8 cellular contexts compared by ENCODE assay signal in the genomic region with DNA sequence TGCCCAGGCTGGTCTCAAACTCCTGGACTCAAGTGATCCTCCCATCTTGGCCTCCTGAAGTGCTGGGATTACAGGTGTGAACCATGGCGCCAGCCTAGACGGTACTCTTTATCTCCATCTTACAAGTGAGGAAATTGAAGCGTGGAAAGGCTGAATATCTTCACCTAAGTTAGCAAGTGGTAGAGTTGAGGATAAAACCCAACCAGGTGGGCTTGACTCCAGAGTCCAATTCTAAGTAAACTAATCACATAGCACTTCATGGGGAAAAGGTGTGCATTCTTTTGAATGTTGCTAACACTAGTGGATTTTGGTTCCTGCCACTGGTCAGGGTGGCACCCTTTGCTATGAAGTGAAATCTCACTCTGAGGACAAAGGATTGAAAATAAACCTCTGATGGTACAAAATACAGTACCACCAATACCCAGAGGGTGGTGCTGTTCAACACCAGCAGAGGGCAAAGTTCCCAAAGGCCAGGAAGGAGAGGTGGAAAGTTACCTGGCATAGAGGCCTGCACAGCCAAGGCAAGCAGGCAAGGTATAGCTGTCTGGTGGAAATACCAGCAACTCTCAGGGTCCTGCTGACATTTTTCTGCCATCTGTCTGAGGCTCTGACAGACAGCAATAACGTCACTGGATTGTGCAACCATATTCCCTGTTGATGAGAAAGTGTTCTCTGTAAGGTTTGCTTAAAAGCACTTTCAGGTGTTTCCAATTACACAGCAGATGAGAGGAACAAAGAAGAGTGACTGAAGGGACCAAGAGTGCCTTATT. TPM values are rescaled to one million over a fixed set of nuclear protein-coding genes. Genes with fewer than 3 reads are reported as not detected.
DNase-seq lines count a peak whose midpoint lies in the region; ATAC-seq and TF ChIP-seq lines count a peak whose summit lies in the region.

No MANE protein-coding gene starts in this region.

- H3K9me3 ChIP-seq in PC-3 (ENCODE audit: low read length) (no peaks in the 10 kb centered on the region), ascending aorta (no peaks in the 10 kb centered on the region), hepatocyte (ENCODE audit: low read depth) (no peaks in the 10 kb centered on the region), sigmoid colon (no peaks in the 10 kb centered on the region)

- POLR2A ChIA-PET in HEK293T (lab: Yijun Ruan, JAX) = no interaction called here
- POLR2A ChIA-PET in PC-3 (lab: Charles Lee; ENCODE audit: unreplicated experiment) = no interaction called here

- intact Hi-C loops in PC-3 (cut with micrococcal nuclease) = loop anchor here (1.0 to 5.0 kb wide), 4 partner anchors 34 to 149 kb away; a partner anchor contains a TSS
- intact Hi-C loops in ascending aorta (cut with DNase I) = loop anchor here (1.0 to 2.0 kb wide), 3 partner anchors 35 to 149 kb away; a partner anchor contains a TSS
- intact Hi-C loops in sigmoid colon (cut with DNase I) = loop anchor here (1.0 to 5.0 kb wide), 2 partner anchors 34 to 90 kb away; a partner anchor contains a TSS

- no peak for TF ChIP-seq POLR2A in sigmoid colon (IDR thresholded peaks at IDR 0.05)

- H3K27ac ChIP-seq in PC-3 (ENCODE audit: low read length) (no peak overlapping the region), ascending aorta (peak overlapping the region; percentile 34 to 49), hepatocyte (peak overlapping the region; percentile 44), sigmoid colon (peak overlapping the region in 2 of 4 donors; percentile 26 to 35)

- peaks cover 6% of the 10 kb centered on the region for H3F3A ChIP-seq in PC-3 (ENCODE audit: low read length, unreplicated experiment)

- no peak for TF ChIP-seq EP300 in sigmoid colon (IDR thresholded peaks at IDR 0.05)

- DNase-seq in DMS153 (lab: John Stamatoyannopoulos, UW) = peak; percentile 38
- peak; percentile 78 for DNase-seq in HEK293T (ENCODE audit: extremely low spot score)
- peak; percentile 72 for DNase-seq in PC-3
- no peak for DNase-seq in ascending aorta (ENCODE audit: low spot score in 2 of 2)
- peak; percentile 80 for DNase-seq in hepatocyte (ENCODE audit: low spot score)
- no peak for DNase-seq in sigmoid colon
- no peak for DNase-seq in OCI-M2 (lab: John Stamatoyannopoulos, UW; ENCODE audit: unreplicated experiment)

- BruUV-seq in PC-3 (replicated peaks; lab: Mats Ljungman, UMichigan) = no TSS peak

- H3K79me2 ChIP-seq in PC-3 (ENCODE audit: low read length) = no peaks in the 10 kb centered on the region
- no peaks in the 10 kb centered on the region for H3K79me2 ChIP-seq in hepatocyte

- H3K9me2 ChIP-seq in PC-3 (replicated peaks; ENCODE audit: low read length) = no peaks in the 10 kb centered on the region
- no peaks in the 10 kb centered on the region for H3K9me2 ChIP-seq in hepatocyte (replicated peaks; ENCODE audit: insufficient read depth)

- H2AFZ ChIP-seq in PC-3 (ENCODE audit: low read length) = no peak overlapping the region
- no peak overlapping the region for H2AFZ ChIP-seq in hepatocyte

- H3K9ac ChIP-seq in PC-3 (ENCODE audit: low read length) = no peak overlapping the region

- peaks cover 11% of the 10 kb centered on the region for H3K4me1 ChIP-seq in PC-3 (ENCODE audit: insufficient read depth, low read length)
- no peaks in the 10 kb centered on the region for H3K4me1 ChIP-seq in ascending aorta
- H3K4me1 ChIP-seq in hepatocyte (ENCODE audit: insufficient read depth) = peaks cover 7% of the 10 kb centered on the region
- H3K4me1 ChIP-seq in sigmoid colon = no peaks in the 10 kb centered on the region

- peak; percentile 84 for TF ChIP-seq CTCF in PC-3 (conservative IDR thresholded peaks at IDR 0.05; ENCODE audit: low read depth, low read length)
- TF ChIP-seq CTCF in ascending aorta (IDR thresholded peaks at IDR 0.05) = peak; percentile 74 to 85 (median 78)
- peak; percentile 87 for TF ChIP-seq CTCF in hepatocyte (IDR thresholded peaks at IDR 0.05; ENCODE audit: poor library complexity)
- peak; percentile 57 to 86 (median 78) for TF ChIP-seq CTCF in sigmoid colon (IDR thresholded peaks at IDR 0.05)

- CTCF ChIA-PET in HEK293T (lab: Yijun Ruan, JAX) = interaction anchor here (0.6 to 1.8 kb wide), 6 partner anchors 10 to 238 kb away, joined by 3 to 5 read pairs (median 3); no protein-coding TSS in a partner anchor
- CTCF ChIA-PET in PC-3 (lab: Charles Lee) = no interaction called here

- H4K20me1 ChIP-seq in PC-3 (ENCODE audit: low read length) (no peaks in the 10 kb centered on the region), hepatocyte (ENCODE audit: insufficient read depth, poor library complexity, severe bottlenecking) (no peaks in the 10 kb centered on the region)

- H3K4me2 ChIP-seq in PC-3 (ENCODE audit: low read length) (no peak overlapping the region), hepatocyte (no peak overlapping the region)

- whole genome bisulfite sequencing in hepatocyte (ENCODE audit: low lambda C conversion rate, missing lambda C conversion rate) = 72% methylated on average over 4 of the region's 4 CpGs
- WGBS in sigmoid colon, 2 donors = 75 to 85% methylated on average over 4 of the region's 4 CpGs

- ATAC-seq in PC-3 (peak; percentile 59), GM19035 (IDR thresholded peaks at IDR 0.05; ENCODE audit: unreplicated experiment) (no peak)

- no peaks in the 10 kb centered on the region for H3K27me3 ChIP-seq in PC-3 (ENCODE audit: low read length)
- H3K27me3 ChIP-seq in ascending aorta = no peaks in the 10 kb centered on the region
- no peaks in the 10 kb centered on the region for H3K27me3 ChIP-seq in hepatocyte
- no peaks in the 10 kb centered on the region for H3K27me3 ChIP-seq in sigmoid colon

- H3K36me3 ChIP-seq in PC-3 (ENCODE audit: low read depth, low read length) = peaks cover 70% of the 10 kb centered on the region
- H3K36me3 ChIP-seq in ascending aorta = peaks cover 93 to 95% of the 10 kb centered on the region in 2 donors
- no peaks in the 10 kb centered on the region for H3K36me3 ChIP-seq in hepatocyte (replicated peaks; ENCODE audit: insufficient read depth, low read depth)
- peaks cover 62 to 100% (median 80%) of the 10 kb centered on the region in 4 donors for H3K36me3 ChIP-seq in sigmoid colon

- H3K4me3 ChIP-seq in PC-3 (ENCODE audit: low read length) = no peak overlapping the region
- no peak overlapping the region for H3K4me3 ChIP-seq in ascending aorta
- no peak overlapping the region for H3K4me3 ChIP-seq in hepatocyte
- no peak overlapping the region for H3K4me3 ChIP-seq in sigmoid colon

TF ChIP-seq in HEK293T, 16 proteins besides CTCF, POLR2A, EP300 and RAD21:
- no peak for TF ChIP-seq LEF1 (IDR thresholded peaks at IDR 0.05; ENCODE audit: borderline replicate concordance)
- TF ChIP-seq ELF4 (IDR thresholded peaks at IDR 0.05) = no peak
- TF ChIP-seq FOXA1 (IDR thresholded peaks at IDR 0.05) = no peak
- TF ChIP-seq CTBP1 (IDR thresholded peaks at IDR 0.05; ENCODE audit: borderline replicate concordance) = no peak
- no peak for TF ChIP-seq TARDBP (IDR thresholded peaks at IDR 0.05)
- no peak for TF ChIP-seq HDGF (IDR thresholded peaks at IDR 0.05; ENCODE audit: borderline replicate concordance)
- no peak for TF ChIP-seq ZNF384 (IDR thresholded peaks at IDR 0.05)
- TF ChIP-seq, protein P1, sequence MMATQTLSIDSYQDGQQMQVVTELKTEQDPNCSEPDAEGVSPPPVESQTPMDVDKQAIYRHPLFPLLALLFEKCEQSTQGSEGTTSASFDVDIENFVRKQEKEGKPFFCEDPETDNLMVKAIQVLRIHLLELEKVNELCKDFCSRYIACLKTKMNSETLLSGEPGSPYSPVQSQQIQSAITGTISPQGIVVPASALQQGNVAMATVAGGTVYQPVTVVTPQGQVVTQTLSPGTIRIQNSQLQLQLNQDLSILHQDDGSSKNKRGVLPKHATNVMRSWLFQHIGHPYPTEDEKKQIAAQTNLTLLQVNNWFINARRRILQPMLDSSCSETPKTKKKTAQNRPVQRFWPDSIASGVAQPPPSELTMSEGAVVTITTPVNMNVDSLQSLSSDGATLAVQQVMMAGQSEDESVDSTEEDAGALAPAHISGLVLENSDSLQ (IDR thresholded peaks at IDR 0.05) = no peak
- no peak for TF ChIP-seq SUZ12 (IDR thresholded peaks at IDR 0.05)
- TF ChIP-seq ARNT (IDR thresholded peaks at IDR 0.05) = no peak
- no peak for TF ChIP-seq SP1 (IDR thresholded peaks at IDR 0.05)

RNA-seq across cellular contexts. Expression of a gene that starts 17.6 kb away (rescaled TPM):
- total RNA-seq in PC-3 (2014; rRNA removed) (35.1 and 47.1 TPM in 2 replicates), ascending aorta (30.4 TPM), hepatocyte (54.4 and 57.0 TPM in 2 replicates), sigmoid colon (10 to 100 TPM; 15.7 to 36.3 (median 24.0) TPM)
- polyA plus RNA-seq in hepatocyte (81.9 and 86.8 TPM in 2 replicates), sigmoid colon (10 to 100 TPM; 16.8 to 35.1 (median 21.5) TPM)

RNA-seq across cellular contexts. Expression of a gene that starts 17.7 kb away (rescaled TPM):
- total RNA-seq in PC-3 (2014; rRNA removed) (23.0 and 34.7 TPM in 2 replicates), ascending aorta (11.3 TPM), hepatocyte (34.7 and 40.0 TPM in 2 replicates), sigmoid colon (10 to 100 TPM; 29.1 to 40.0 (median 38.7) TPM)
- polyA plus RNA-seq in hepatocyte (39.1 and 51.7 TPM in 2 replicates), sigmoid colon (10 to 100 TPM; 35.4 to 42.6 (median 36.8) TPM)

RNA-seq across cellular contexts. Expression of a gene that starts 34.7 kb away (rescaled TPM):
- total RNA-seq in PC-3 (2014; rRNA removed) = 65.5 and 78.2 TPM in 2 replicates
- total RNA-seq in ascending aorta = 34.0 TPM
- total RNA-seq in hepatocyte = 68.6 and 73.6 TPM in 2 replicates
- 58.4 and 59.8 TPM in 2 replicates for polyA plus RNA-seq in hepatocyte
- 10 to 100 TPM; 37.9 to 79.8 (median 57.9) TPM for total RNA-seq in sigmoid colon
- 10 to 100 TPM; 29.4 to 48.9 (median 34.2) TPM for polyA plus RNA-seq in sigmoid colon

RNA-seq across cellular contexts. Expression of a gene that starts 35.2 kb away (rescaled TPM):
- total RNA-seq in PC-3 (2014; rRNA removed) = 18.5 and 32.3 TPM in 2 replicates
- total RNA-seq in ascending aorta = 33.0 TPM
- total RNA-seq in hepatocyte = 12.8 and 20.6 TPM in 2 replicates
- polyA plus RNA-seq in hepatocyte = 37.0 and 37.1 TPM in 2 replicates
- 1 to 10 TPM; 4.3 to 7.9 (median 7.4) TPM for total RNA-seq in sigmoid colon
- polyA plus RNA-seq in sigmoid colon = 1 to 10 TPM; 2.3 to 5.9 (median 5.4) TPM

RNA-seq across cellular contexts. Expression of a gene that starts 37.6 kb away (rescaled TPM):
- total RNA-seq in PC-3 (2014; rRNA removed) (591 and 661 TPM in 2 replicates), ascending aorta (171 TPM), hepatocyte (204 and 214 TPM in 2 replicates), sigmoid colon (100 to 1,000 TPM; 188 to 306 (median 224) TPM)
- polyA plus RNA-seq in hepatocyte (239 and 254 TPM in 2 replicates), sigmoid colon (100 to 1,000 TPM; 195 to 363 (median 303) TPM)

Comparison
In these comparisons a context has a peak if more than half of its experiments do, and no peak if none do; other contexts are left out.
1. DNase-seq: peak in DMS153 (single experiment), HEK293T (single experiment), PC-3 (single experiment) and hepatocyte (single experiment); none in ascending aorta (0 of 2), sigmoid colon (single experiment) and OCI-M2 (single experiment).
2. Peak in every context shown above with its lines, with median percentiles within 50 percentile points of each other: CTCF ChIP-seq.